Comparison of ENCODE assay signal across 3 cellular contexts in the genomic region with DNA sequence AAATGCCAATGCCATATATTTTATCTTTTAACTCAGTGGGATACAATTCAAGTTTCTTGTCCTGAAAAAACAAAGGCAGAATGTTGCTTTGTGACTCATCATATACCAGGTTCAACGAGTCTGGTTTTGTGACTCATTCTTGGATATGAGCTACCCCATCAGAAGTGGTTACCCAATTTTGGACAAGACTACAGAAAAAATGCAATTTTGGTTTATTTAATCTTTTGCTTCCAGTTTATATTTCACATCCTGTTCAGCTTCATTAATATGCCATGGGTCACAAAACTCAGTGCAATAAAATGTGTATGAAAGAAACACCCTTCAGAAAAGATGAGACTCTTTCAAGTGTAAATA.
TF ChIP-seq lines count a peak whose summit lies in the region.

No MANE protein-coding gene starts in this region.

TF ChIP-seq in IMR-90, 13 proteins besides CTCF, POLR2A, EP300 and RAD21:
- no peak; the same call in 1 of the 2 replicates for TF ChIP-seq NFE2L2 (IDR thresholded peaks at IDR 0.05; ENCODE audit: low read depth, low read length)
- TF ChIP-seq, protein P1, sequence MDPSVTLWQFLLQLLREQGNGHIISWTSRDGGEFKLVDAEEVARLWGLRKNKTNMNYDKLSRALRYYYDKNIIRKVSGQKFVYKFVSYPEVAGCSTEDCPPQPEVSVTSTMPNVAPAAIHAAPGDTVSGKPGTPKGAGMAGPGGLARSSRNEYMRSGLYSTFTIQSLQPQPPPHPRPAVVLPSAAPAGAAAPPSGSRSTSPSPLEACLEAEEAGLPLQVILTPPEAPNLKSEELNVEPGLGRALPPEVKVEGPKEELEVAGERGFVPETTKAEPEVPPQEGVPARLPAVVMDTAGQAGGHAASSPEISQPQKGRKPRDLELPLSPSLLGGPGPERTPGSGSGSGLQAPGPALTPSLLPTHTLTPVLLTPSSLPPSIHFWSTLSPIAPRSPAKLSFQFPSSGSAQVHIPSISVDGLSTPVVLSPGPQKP (IDR thresholded peaks at IDR 0.05; ENCODE audit: borderline replicate concordance, low read depth, low read length): no peak
- peak; percentile 95 for TF ChIP-seq CEBPB (IDR thresholded peaks at IDR 0.05; ENCODE audit: low read depth, low read length)
- no peak for TF ChIP-seq SMC3 (IDR thresholded peaks at IDR 0.05; ENCODE audit: low read depth, low read length)
- peak; percentile 99 for TF ChIP-seq FOS (IDR thresholded peaks at IDR 0.05; ENCODE audit: low read depth, low read length)
- peak; percentile 22 for TF ChIP-seq RCOR1 (IDR thresholded peaks at IDR 0.05; ENCODE audit: insufficient replicate concordance, low read length)
- peak; percentile 38 for TF ChIP-seq MAFK (IDR thresholded peaks at IDR 0.05; ENCODE audit: low read depth, low read length)
- TF ChIP-seq BHLHE40 (IDR thresholded peaks at IDR 0.05; ENCODE audit: low read depth, low read length): peak; percentile 72; the same call in 1 of the 2 replicates

TF ChIP-seq in GM12878, 131 proteins besides CTCF, POLR2A, EP300 and RAD21:
- TF ChIP-seq BCL11A (IDR thresholded peaks at IDR 0.05; ENCODE audit: low read depth, low read length): 0 out of 2 replicates have a peak, but pooled peaks have one; percentile 18
- no peak for TF ChIP-seq CBFB (IDR thresholded peaks at IDR 0.05; ENCODE audit: low read depth)
- no peak for TF ChIP-seq SUZ12 (IDR thresholded peaks at IDR 0.05; ENCODE audit: unreplicated experiment)
- peak in 1 of 2 experiments; percentile 35; a peak in 1 of 4 replicates for TF ChIP-seq IKZF2 (IDR thresholded peaks at IDR 0.05)
TF ChIP-seq in GM12878: peak in this region for 2.

TF ChIP-seq in HepG2, 621 proteins besides CTCF, POLR2A, EP300 and RAD21:
- TF ChIP-seq SP2 (CRISPR knock-in tag; IDR thresholded peaks at IDR 0.05) (no peak), POGZ (CRISPR knock-in tag; IDR thresholded peaks at IDR 0.05) (no peak), FOXK1 (CRISPR knock-in tag; IDR thresholded peaks at IDR 0.05; ENCODE audit: borderline replicate concordance, low read depth) (no peak), CREM (IDR thresholded peaks at IDR 0.05) (peak; percentile 20; the same call in 1 of the 2 replicates), CREM (CRISPR knock-in tag; IDR thresholded peaks at IDR 0.05) (no peak), POLR2G (IDR thresholded peaks at IDR 0.05; ENCODE audit: low read depth, low read length) (0 out of 2 replicates have a peak, but pooled peaks have one; percentile 44), ZNF557 (CRISPR knock-in tag; IDR thresholded peaks at IDR 0.05) (no peak), SSRP1 (CRISPR knock-in tag; IDR thresholded peaks at IDR 0.05) (0 out of 2 replicates have a peak, but pooled peaks have one; percentile 32), ZFP36L2 (CRISPR knock-in tag; IDR thresholded peaks at IDR 0.05) (no peak), RNF2 (conservative IDR thresholded peaks at IDR 0.05; ENCODE audit: low read depth) (no peak), ZNF546 (CRISPR knock-in tag; conservative IDR thresholded peaks at IDR 0.05) (no peak), ZNF232 (CRISPR knock-in tag; IDR thresholded peaks at IDR 0.05; ENCODE audit: borderline replicate concordance) (no peak), RBM22 (optimal IDR thresholded peaks at IDR 0.05; ENCODE audit: low read length) (peak; percentile 82), ZNF761 (CRISPR knock-in tag; conservative IDR thresholded peaks at IDR 0.05) (no peak), YEATS4 (CRISPR knock-in tag; IDR thresholded peaks at IDR 0.05; ENCODE audit: borderline replicate concordance) (no peak), SIX4 (CRISPR knock-in tag; IDR thresholded peaks at IDR 0.05) (no peak), CREB1 (IDR thresholded peaks at IDR 0.05) (peak; percentile 58; the same call in 1 of the 2 replicates), CREB1 (CRISPR knock-in tag; IDR thresholded peaks at IDR 0.05) (peak; percentile 29; the same call in 1 of the 2 replicates), FOSL2 (CRISPR knock-in tag; IDR thresholded peaks at IDR 0.05) (peak; percentile 74; the same call in 1 of the 2 replicates), PAX8 (CRISPR knock-in tag; IDR thresholded peaks at IDR 0.05; ENCODE audit: borderline replicate concordance) (no peak), RFXANK (CRISPR knock-in tag; IDR thresholded peaks at IDR 0.05) (no peak), ARNT (IDR thresholded peaks at IDR 0.05) (no peak), NFE2L2 (IDR thresholded peaks at IDR 0.05; ENCODE audit: low read length) (0 out of 2 replicates have a peak, but pooled peaks have one; percentile 10)
- TF ChIP-seq, protein P2, sequence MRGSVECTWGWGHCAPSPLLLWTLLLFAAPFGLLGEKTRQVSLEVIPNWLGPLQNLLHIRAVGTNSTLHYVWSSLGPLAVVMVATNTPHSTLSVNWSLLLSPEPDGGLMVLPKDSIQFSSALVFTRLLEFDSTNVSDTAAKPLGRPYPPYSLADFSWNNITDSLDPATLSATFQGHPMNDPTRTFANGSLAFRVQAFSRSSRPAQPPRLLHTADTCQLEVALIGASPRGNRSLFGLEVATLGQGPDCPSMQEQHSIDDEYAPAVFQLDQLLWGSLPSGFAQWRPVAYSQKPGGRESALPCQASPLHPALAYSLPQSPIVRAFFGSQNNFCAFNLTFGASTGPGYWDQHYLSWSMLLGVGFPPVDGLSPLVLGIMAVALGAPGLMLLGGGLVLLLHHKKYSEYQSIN (CRISPR knock-in tag; IDR thresholded peaks at IDR 0.05; ENCODE audit: borderline replicate concordance): no peak
